21 cellular contexts compared by ENCODE assay signal in the genomic region with DNA sequence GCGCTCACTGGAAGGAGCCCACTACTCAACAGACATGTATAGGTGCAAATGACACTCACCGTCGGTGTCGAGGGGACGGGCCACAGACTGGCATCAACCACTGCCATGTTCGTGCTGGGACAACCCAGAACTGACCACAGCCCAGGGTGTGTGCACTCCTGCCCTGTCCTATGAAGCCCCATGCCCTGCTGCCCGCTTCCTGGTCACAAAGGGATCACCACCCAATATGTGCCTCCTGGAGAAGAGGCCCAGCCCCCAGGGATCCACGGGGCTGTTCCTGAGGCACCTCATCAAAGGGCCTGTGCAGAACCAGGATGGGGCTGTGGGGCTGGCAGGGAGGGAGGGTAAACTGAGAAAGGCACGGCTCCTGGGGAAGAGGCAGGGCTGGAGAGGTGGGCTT. TPM values are rescaled to one million over a fixed set of nuclear protein-coding genes. Genes with fewer than 3 reads are reported as not detected.
DNase-seq lines count a peak whose midpoint lies in the region; ATAC-seq, FAIRE-seq and TF ChIP-seq lines count a peak whose summit lies in the region.
"Had no signal": no experiment of that assay in that cellular context is flagged by ENCODE, and none has a peak within 500 bp of the region (broad histone marks: within the 10 kb centered on the region; RNA-seq: fewer than 3 reads in every experiment).

No MANE protein-coding gene starts in this region.

- no peaks in the 10 kb centered on the region for H3K9me3 Mint-ChIP-seq in IgD-negative memory B cell
- H3K9me3 Mint-ChIP-seq in effector memory CD8-positive, alpha-beta T cell = no peaks in the 10 kb centered on the region
- H3K9me3 Mint-ChIP-seq in activated naive CD8-positive, alpha-beta T cell treated with anti-CD3 and anti-CD28 coated beads, Interleukin-2, amount 50 U/mL, for 24 hours = no peaks in the 10 kb centered on the region
- H3K9me3 Mint-ChIP-seq: CD8-positive, alpha-beta T cell had no signal

- DNase-seq in right cardiac atrium (peak in 2 of 3 donors; percentile 38 to 41), cardiac septum (ENCODE audit: low spot score) (no peak), head of caudate nucleus (no peak), H54 (ENCODE audit: insufficient read length, low spot score) (no peak)
- no peak for DNase-seq in effector memory CD8-positive, alpha-beta T cell
- DNase-seq in activated naive CD8-positive, alpha-beta T cell treated with anti-CD3 and anti-CD28 coated beads, Interleukin-2, amount 50 U/mL, for 24 hours = no peak
- DNase-seq: CD8-positive, alpha-beta T cell; DMS79; MV-4-11; NCI-H1436 treated with DMSO at 0.1 percent for 48 hours; NCI-H2171 treated with DMSO at 0.1 percent for 48 hours; NCI-H446 treated with DMSO at 0.1 percent for 48 hours; NCI-H748 treated with DMSO at 0.1 percent for 48 hours; OCI-M1 had no signal

- no peak overlapping the region for H3K4me3 ChIP-seq in right cardiac atrium (ENCODE audit: low read length)
- H3K4me3 ChIP-seq: K562, SJCRH30 had no signal

- H3K27ac ChIP-seq in right cardiac atrium (ENCODE audit: low read length) = peak overlapping the region; percentile 43
- H3K27ac ChIP-seq: SJCRH30 had no signal

- no peak for FAIRE-seq in H54 (lab: Jason Lieb, UNC)
- FAIRE-seq: D721Med, K562 had no signal

- H3K27me3 Mint-ChIP-seq in IgD-negative memory B cell = no peaks in the 10 kb centered on the region
- no peaks in the 10 kb centered on the region for H3K27me3 Mint-ChIP-seq in effector memory CD8-positive, alpha-beta T cell
- H3K27me3 Mint-ChIP-seq in activated naive CD8-positive, alpha-beta T cell treated with anti-CD3 and anti-CD28 coated beads, Interleukin-2, amount 50 U/mL, for 24 hours = no peaks in the 10 kb centered on the region

- 89% methylated on average over 9 of the region's 9 CpGs for WGBS in right cardiac atrium

- no peak for TF ChIP-seq POLR2A in H54 (IDR thresholded peaks at IDR 0.05; ENCODE audit: low read depth, low read length)

- no peaks in the 10 kb centered on the region for H3K9me3 ChIP-seq in right cardiac atrium (ENCODE audit: control insufficient read depth, low read length)
- H3K9me3 ChIP-seq: SJCRH30 had no signal

- H3K27ac Mint-ChIP-seq in IgD-negative memory B cell = peak overlapping the region in 2 of 3 donors; percentile 72 to 92
- H3K27ac Mint-ChIP-seq in effector memory CD8-positive, alpha-beta T cell = peak overlapping the region; percentile 44 to 73
- no peak overlapping the region for H3K27ac Mint-ChIP-seq in activated naive CD8-positive, alpha-beta T cell treated with anti-CD3 and anti-CD28 coated beads, Interleukin-2, amount 50 U/mL, for 24 hours

- H3K4me1 ChIP-seq in right cardiac atrium (ENCODE audit: control insufficient read depth, insufficient read depth, low read length) = peaks cover 7% of the 10 kb centered on the region

- intact Hi-C loops in right cardiac atrium (cut with DNase I) = no loop called here
- intact Hi-C loops in cardiac septum (cut with DNase I) = no loop called here
- intact Hi-C loops in head of caudate nucleus (cut with DNase I) = no loop called here

- no peaks in the 10 kb centered on the region for H3K36me3 Mint-ChIP-seq in IgD-negative memory B cell
- H3K36me3 Mint-ChIP-seq in effector memory CD8-positive, alpha-beta T cell (ENCODE audit: insufficient read depth) = peaks cover 67% of the 10 kb centered on the region
- H3K36me3 Mint-ChIP-seq in activated naive CD8-positive, alpha-beta T cell treated with anti-CD3 and anti-CD28 coated beads, Interleukin-2, amount 50 U/mL, for 24 hours (ENCODE audit: low read depth) = peaks cover 17% of the 10 kb centered on the region

- ATAC-seq in right cardiac atrium = no peak
- ATAC-seq in effector memory CD8-positive, alpha-beta T cell (replicated peaks) = no peak
- ATAC-seq in activated naive CD8-positive, alpha-beta T cell treated with anti-CD3 and anti-CD28 coated beads, Interleukin-2, amount 50 U/mL, for 24 hours = no peak
- ATAC-seq: CD8-positive, alpha-beta T cell; HCT116; K562 had no signal

- H3K27me3 ChIP-seq in right cardiac atrium (ENCODE audit: control insufficient read depth, insufficient read depth) = no peaks in the 10 kb centered on the region
- H3K27me3 ChIP-seq: SJCRH30 had no signal

- no peak overlapping the region for H3K4me3 Mint-ChIP-seq in IgD-negative memory B cell
- H3K4me3 Mint-ChIP-seq in effector memory CD8-positive, alpha-beta T cell = no peak overlapping the region
- H3K4me3 Mint-ChIP-seq in activated naive CD8-positive, alpha-beta T cell treated with anti-CD3 and anti-CD28 coated beads, Interleukin-2, amount 50 U/mL, for 24 hours = no peak overlapping the region
- H3K4me3 Mint-ChIP-seq: CD8-positive, alpha-beta T cell had no signal

- peaks cover 17 to 21% (median 18%) of the 10 kb centered on the region in 3 donors for H3K4me1 Mint-ChIP-seq in IgD-negative memory B cell
- peaks cover 53 to 55% of the 10 kb centered on the region in 2 donors for H3K4me1 Mint-ChIP-seq in effector memory CD8-positive, alpha-beta T cell (ENCODE audit: low read depth in 2 of 2)
- peaks cover 44% of the 10 kb centered on the region for H3K4me1 Mint-ChIP-seq in activated naive CD8-positive, alpha-beta T cell treated with anti-CD3 and anti-CD28 coated beads, Interleukin-2, amount 50 U/mL, for 24 hours

RNA-seq across cellular contexts. Expression of a gene that starts 43.1 kb away (rescaled TPM):
- total RNA-seq in right cardiac atrium = not detected
- not detected for polyA plus RNA-seq in right cardiac atrium
- not detected for total RNA-seq in cardiac septum
- polyA plus RNA-seq in IgD-negative memory B cell = not detected
- total RNA-seq: CD8-positive, alpha-beta T cell; HT1080; K562; RPMI7951; SJCRH30 had no signal
- polyA plus RNA-seq: K562 had no signal

RNA-seq across cellular contexts. Expression of a gene that starts 57.3 kb away (rescaled TPM):
- 10 to 100 TPM; 26.1 to 32.0 (median 27.9) TPM for total RNA-seq in right cardiac atrium
- 31.5 TPM for polyA plus RNA-seq in right cardiac atrium
- total RNA-seq in cardiac septum = 23.9 TPM
- polyA plus RNA-seq in IgD-negative memory B cell = 26.2 TPM

Comparison
In these comparisons a context has a peak if more than half of its experiments do, and no peak if none do; other contexts are left out.
1. DNase-seq: peak in right cardiac atrium (2 of 3); none in cardiac septum (single experiment), effector memory CD8-positive, alpha-beta T cell (0 of 3), activated naive CD8-positive, alpha-beta T cell treated with anti-CD3 and anti-CD28 coated beads, Interleukin-2, amount 50 U/mL, for 24 hours (single experiment), head of caudate nucleus (0 of 42) and H54 (single experiment).